1 cellular context compared by ENCODE assay signal in genomic region chr3:8501388-8502131, GRCh38.
TF ChIP-seq lines count a peak whose summit lies in the region.

Gene LMCD1, plus strand, starts transcription at chr3:8501823. Its CDS starts 116 bp downstream, at chr3:8501939.

TF ChIP-seq in HepG2, 621 proteins besides CTCF, POLR2A, EP300 and RAD21 (continued from another document and continues in another):
- TF ChIP-seq KLF15 (CRISPR knock-in tag; IDR thresholded peaks at IDR 0.05; ENCODE audit: borderline replicate concordance) (peak; percentile 93; the same call in 1 of the 2 replicates), ZKSCAN5 (CRISPR knock-in tag; IDR thresholded peaks at IDR 0.05) (no peak), KLF16 (CRISPR knock-in tag; IDR thresholded peaks at IDR 0.05) (peak in 1 of 2 experiments; percentile 87; a peak in 2 of 4 replicates), ZNF572 (CRISPR knock-in tag; IDR thresholded peaks at IDR 0.05) (peak; percentile 42; the same call in 1 of the 2 replicates), ZSCAN9 (CRISPR knock-in tag; IDR thresholded peaks at IDR 0.05; ENCODE audit: borderline replicate concordance) (peak; percentile 87), ZNF253 (CRISPR knock-in tag; IDR thresholded peaks at IDR 0.05; ENCODE audit: borderline replicate concordance) (peak; percentile 92; the same call in 1 of the 2 replicates), HIVEP1 (CRISPR knock-in tag; IDR thresholded peaks at IDR 0.05) (peak; percentile 92), GABPA (IDR thresholded peaks at IDR 0.05; ENCODE audit: low read depth, low read length) (no peak), GABPA (CRISPR knock-in tag; IDR thresholded peaks at IDR 0.05; ENCODE audit: low read depth) (no peak), ZNF724P (CRISPR knock-in tag; IDR thresholded peaks at IDR 0.05; ENCODE audit: borderline replicate concordance) (peak; percentile 77; the same call in 1 of the 2 replicates), RXRB (CRISPR knock-in tag; IDR thresholded peaks at IDR 0.05; ENCODE audit: borderline replicate concordance) (peak; percentile 64), TMF1 (CRISPR knock-in tag; IDR thresholded peaks at IDR 0.05; ENCODE audit: low read depth) (peak; percentile 96), SKI (IDR thresholded peaks at IDR 0.05; ENCODE audit: partially characterized antibody) (peak; percentile 36), HNF4G (IDR thresholded peaks at IDR 0.05; ENCODE audit: borderline replicate concordance, low read depth, low read length) (no peak), HNF4G (CRISPR knock-in tag; IDR thresholded peaks at IDR 0.05; ENCODE audit: borderline replicate concordance, low read depth) (peak; percentile 34; the same call in 1 of the 2 replicates), ZNF124 (CRISPR knock-in tag; IDR thresholded peaks at IDR 0.05) (peak; percentile 78; the same call in 1 of the 2 replicates), GATA4 (IDR thresholded peaks at IDR 0.05; ENCODE audit: borderline replicate concordance, low read depth) (no peak), ZNF160 (CRISPR knock-in tag; IDR thresholded peaks at IDR 0.05) (peak; percentile 89; the same call in 1 of the 2 replicates), ATF1 (CRISPR knock-in tag; IDR thresholded peaks at IDR 0.05) (peak; percentile 75; the same call in 1 of the 2 replicates), RFX5 (IDR thresholded peaks at IDR 0.05; ENCODE audit: low read depth, low read length) (peak; percentile 33; the same call in 1 of the 2 replicates), ZSCAN12 (CRISPR knock-in tag; IDR thresholded peaks at IDR 0.05) (peak; percentile 65; the same call in 1 of the 2 replicates), ZNF317 (CRISPR knock-in tag; IDR thresholded peaks at IDR 0.05) (peak; percentile 90), KDM1A (CRISPR knock-in tag; IDR thresholded peaks at IDR 0.05) (no peak), ZSCAN20 (CRISPR knock-in tag; IDR thresholded peaks at IDR 0.05; ENCODE audit: borderline replicate concordance) (peak; percentile 90; the same call in 1 of the 2 replicates), THAP8 (CRISPR knock-in tag; IDR thresholded peaks at IDR 0.05; ENCODE audit: borderline replicate concordance) (peak; percentile 64; the same call in 1 of the 2 replicates), ETV6 (CRISPR knock-in tag; conservative IDR thresholded peaks at IDR 0.05) (no peak), ZNF563 (CRISPR knock-in tag; IDR thresholded peaks at IDR 0.05) (peak; percentile 98), ZNF296 (CRISPR knock-in tag; conservative IDR thresholded peaks at IDR 0.05) (0 out of 2 replicates have a peak, but pooled peaks have one; percentile 37), ATF5 (CRISPR knock-in tag; IDR thresholded peaks at IDR 0.05; ENCODE audit: low read depth) (peak; percentile 91; the same call in 1 of the 2 replicates), ZNF501 (CRISPR knock-in tag; IDR thresholded peaks at IDR 0.05) (peak; percentile 97), HDAC1 (CRISPR knock-in tag; IDR thresholded peaks at IDR 0.05) (peak; percentile 16; the same call in 1 of the 2 replicates), CBFB (CRISPR knock-in tag; IDR thresholded peaks at IDR 0.05) (0 out of 2 replicates have a peak, but pooled peaks have one; percentile 35), ZNF484 (CRISPR knock-in tag; IDR thresholded peaks at IDR 0.05; ENCODE audit: borderline replicate concordance, low read depth) (0 out of 2 replicates have a peak, but pooled peaks have one; percentile 76), ZNF788 (CRISPR knock-in tag; IDR thresholded peaks at IDR 0.05; ENCODE audit: borderline replicate concordance) (peak; percentile 13; the same call in 1 of the 2 replicates), ATF7-NPFF (CRISPR knock-in tag; IDR thresholded peaks at IDR 0.05; ENCODE audit: low read depth) (peak; percentile 98), CHD4 (IDR thresholded peaks at IDR 0.05; ENCODE audit: borderline replicate concordance, low read length) (no peak), NKX3-1 (CRISPR knock-in tag; IDR thresholded peaks at IDR 0.05) (peak; percentile 97), HOXD1 (CRISPR knock-in tag; IDR thresholded peaks at IDR 0.05) (peak; percentile 82), ZNF720 (CRISPR knock-in tag; IDR thresholded peaks at IDR 0.05) (no peak), SOX6 (IDR thresholded peaks at IDR 0.05) (no peak), SOX6 (CRISPR knock-in tag; IDR thresholded peaks at IDR 0.05) (peak; percentile 73), ZNF33A (CRISPR knock-in tag; IDR thresholded peaks at IDR 0.05; ENCODE audit: borderline replicate concordance) (0 out of 2 replicates have a peak, but pooled peaks have one; percentile 86), MED1 (CRISPR knock-in tag; IDR thresholded peaks at IDR 0.05) (peak; percentile 64), SAFB2 (CRISPR knock-in tag; IDR thresholded peaks at IDR 0.05; ENCODE audit: borderline replicate concordance, low read depth) (peak; percentile 68; the same call in 1 of the 2 replicates), TIGD3 (CRISPR knock-in tag; IDR thresholded peaks at IDR 0.05; ENCODE audit: borderline replicate concordance) (0 out of 2 replicates have a peak, but pooled peaks have one; percentile 51), AKAP8 (CRISPR knock-in tag; IDR thresholded peaks at IDR 0.05) (no peak), SNAPC2 (CRISPR knock-in tag; IDR thresholded peaks at IDR 0.05) (peak; percentile 98), PAWR (CRISPR knock-in tag; IDR thresholded peaks at IDR 0.05; ENCODE audit: borderline replicate concordance) (no peak), ZMYM4 (CRISPR knock-in tag; IDR thresholded peaks at IDR 0.05) (peak; percentile 97)
- TF ChIP-seq, protein P1, sequence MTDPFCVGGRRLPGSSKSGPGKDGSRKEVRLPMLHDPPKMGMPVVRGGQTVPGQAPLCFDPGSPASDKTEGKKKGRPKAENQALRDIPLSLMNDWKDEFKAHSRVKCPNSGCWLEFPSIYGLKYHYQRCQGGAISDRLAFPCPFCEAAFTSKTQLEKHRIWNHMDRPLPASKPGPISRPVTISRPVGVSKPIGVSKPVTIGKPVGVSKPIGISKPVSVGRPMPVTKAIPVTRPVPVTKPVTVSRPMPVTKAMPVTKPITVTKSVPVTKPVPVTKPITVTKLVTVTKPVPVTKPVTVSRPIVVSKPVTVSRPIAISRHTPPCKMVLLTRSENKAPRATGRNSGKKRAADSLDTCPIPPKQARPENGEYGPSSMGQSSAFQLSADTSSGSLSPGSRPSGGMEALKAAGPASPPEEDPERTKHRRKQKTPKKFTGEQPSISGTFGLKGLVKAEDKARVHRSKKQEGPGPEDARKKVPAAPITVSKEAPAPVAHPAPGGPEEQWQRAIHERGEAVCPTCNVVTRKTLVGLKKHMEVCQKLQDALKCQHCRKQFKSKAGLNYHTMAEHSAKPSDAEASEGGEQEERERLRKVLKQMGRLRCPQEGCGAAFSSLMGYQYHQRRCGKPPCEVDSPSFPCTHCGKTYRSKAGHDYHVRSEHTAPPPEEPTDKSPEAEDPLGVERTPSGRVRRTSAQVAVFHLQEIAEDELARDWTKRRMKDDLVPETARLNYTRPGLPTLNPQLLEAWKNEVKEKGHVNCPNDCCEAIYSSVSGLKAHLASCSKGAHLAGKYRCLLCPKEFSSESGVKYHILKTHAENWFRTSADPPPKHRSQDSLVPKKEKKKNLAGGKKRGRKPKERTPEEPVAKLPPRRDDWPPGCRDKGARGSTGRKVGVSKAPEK (CRISPR knock-in tag; IDR thresholded peaks at IDR 0.05; ENCODE audit: borderline replicate concordance): no peak
- TF ChIP-seq, protein P2, sequence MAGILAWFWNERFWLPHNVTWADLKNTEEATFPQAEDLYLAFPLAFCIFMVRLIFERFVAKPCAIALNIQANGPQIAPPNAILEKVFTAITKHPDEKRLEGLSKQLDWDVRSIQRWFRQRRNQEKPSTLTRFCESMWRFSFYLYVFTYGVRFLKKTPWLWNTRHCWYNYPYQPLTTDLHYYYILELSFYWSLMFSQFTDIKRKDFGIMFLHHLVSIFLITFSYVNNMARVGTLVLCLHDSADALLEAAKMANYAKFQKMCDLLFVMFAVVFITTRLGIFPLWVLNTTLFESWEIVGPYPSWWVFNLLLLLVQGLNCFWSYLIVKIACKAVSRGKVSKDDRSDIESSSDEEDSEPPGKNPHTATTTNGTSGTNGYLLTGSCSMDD (CRISPR knock-in tag; IDR thresholded peaks at IDR 0.05): peak; percentile 75; the same call in 1 of the 2 replicates
- TF ChIP-seq, protein P3, sequence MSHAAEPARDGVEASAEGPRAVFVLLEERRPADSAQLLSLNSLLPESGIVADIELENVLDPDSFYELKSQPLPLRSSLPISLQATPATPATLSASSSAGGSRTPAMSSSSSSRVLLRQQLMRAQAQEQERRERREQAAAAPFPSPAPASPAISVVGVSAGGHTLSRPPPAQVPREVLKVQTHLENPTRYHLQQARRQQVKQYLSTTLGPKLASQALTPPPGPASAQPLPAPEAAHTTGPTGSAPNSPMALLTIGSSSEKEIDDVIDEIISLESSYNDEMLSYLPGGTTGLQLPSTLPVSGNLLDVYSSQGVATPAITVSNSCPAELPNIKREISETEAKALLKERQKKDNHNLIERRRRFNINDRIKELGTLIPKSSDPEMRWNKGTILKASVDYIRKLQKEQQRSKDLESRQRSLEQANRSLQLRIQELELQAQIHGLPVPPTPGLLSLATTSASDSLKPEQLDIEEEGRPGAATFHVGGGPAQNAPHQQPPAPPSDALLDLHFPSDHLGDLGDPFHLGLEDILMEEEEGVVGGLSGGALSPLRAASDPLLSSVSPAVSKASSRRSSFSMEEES (CRISPR knock-in tag; IDR thresholded peaks at IDR 0.05): peak; percentile 78
- TF ChIP-seq, protein P4, sequence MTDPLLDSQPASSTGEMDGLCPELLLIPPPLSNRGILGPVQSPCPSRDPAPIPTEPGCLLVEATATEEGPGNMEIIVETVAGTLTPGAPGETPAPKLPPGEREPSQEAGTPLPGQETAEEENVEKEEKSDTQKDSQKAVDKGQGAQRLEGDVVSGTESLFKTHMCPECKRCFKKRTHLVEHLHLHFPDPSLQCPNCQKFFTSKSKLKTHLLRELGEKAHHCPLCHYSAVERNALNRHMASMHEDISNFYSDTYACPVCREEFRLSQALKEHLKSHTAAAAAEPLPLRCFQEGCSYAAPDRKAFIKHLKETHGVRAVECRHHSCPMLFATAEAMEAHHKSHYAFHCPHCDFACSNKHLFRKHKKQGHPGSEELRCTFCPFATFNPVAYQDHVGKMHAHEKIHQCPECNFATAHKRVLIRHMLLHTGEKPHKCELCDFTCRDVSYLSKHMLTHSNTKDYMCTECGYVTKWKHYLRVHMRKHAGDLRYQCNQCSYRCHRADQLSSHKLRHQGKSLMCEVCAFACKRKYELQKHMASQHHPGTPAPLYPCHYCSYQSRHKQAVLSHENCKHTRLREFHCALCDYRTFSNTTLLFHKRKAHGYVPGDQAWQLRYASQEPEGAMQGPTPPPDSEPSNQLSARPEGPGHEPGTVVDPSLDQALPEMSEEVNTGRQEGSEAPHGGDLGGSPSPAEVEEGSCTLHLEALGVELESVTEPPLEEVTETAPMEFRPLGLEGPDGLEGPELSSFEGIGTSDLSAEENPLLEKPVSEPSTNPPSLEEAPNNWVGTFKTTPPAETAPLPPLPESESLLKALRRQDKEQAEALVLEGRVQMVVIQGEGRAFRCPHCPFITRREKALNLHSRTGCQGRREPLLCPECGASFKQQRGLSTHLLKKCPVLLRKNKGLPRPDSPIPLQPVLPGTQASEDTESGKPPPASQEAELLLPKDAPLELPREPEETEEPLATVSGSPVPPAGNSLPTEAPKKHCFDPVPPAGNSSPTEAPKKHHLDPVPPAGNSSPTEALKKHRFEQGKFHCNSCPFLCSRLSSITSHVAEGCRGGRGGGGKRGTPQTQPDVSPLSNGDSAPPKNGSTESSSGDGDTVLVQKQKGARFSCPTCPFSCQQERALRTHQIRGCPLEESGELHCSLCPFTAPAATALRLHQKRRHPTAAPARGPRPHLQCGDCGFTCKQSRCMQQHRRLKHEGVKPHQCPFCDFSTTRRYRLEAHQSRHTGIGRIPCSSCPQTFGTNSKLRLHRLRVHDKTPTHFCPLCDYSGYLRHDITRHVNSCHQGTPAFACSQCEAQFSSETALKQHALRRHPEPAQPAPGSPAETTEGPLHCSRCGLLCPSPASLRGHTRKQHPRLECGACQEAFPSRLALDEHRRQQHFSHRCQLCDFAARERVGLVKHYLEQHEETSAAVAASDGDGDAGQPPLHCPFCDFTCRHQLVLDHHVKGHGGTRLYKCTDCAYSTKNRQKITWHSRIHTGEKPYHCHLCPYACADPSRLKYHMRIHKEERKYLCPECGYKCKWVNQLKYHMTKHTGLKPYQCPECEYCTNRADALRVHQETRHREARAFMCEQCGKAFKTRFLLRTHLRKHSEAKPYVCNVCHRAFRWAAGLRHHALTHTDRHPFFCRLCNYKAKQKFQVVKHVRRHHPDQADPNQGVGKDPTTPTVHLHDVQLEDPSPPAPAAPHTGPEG (CRISPR knock-in tag; IDR thresholded peaks at IDR 0.05): peak; percentile 94
- TF ChIP-seq, protein P5, sequence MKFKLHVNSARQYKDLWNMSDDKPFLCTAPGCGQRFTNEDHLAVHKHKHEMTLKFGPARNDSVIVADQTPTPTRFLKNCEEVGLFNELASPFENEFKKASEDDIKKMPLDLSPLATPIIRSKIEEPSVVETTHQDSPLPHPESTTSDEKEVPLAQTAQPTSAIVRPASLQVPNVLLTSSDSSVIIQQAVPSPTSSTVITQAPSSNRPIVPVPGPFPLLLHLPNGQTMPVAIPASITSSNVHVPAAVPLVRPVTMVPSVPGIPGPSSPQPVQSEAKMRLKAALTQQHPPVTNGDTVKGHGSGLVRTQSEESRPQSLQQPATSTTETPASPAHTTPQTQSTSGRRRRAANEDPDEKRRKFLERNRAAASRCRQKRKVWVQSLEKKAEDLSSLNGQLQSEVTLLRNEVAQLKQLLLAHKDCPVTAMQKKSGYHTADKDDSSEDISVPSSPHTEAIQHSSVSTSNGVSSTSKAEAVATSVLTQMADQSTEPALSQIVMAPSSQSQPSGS (CRISPR knock-in tag; IDR thresholded peaks at IDR 0.05): peak; percentile 74; the same call in 1 of the 2 replicates
- TF ChIP-seq, protein P6, sequence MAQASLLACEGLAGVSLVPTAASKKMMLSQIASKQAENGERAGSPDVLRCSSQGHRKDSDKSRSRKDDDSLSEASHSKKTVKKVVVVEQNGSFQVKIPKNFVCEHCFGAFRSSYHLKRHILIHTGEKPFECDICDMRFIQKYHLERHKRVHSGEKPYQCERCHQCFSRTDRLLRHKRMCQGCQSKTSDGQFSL (CRISPR knock-in tag; IDR thresholded peaks at IDR 0.05): peak; percentile 84; the same call in 1 of the 2 replicates
